Comparison of ENCODE assay signal across 21 cellular contexts in genomic region chr3:73471986-73472385, GRCh38.
"Had no signal": no experiment of that assay in that cellular context is flagged by ENCODE, and none has a peak within 500 bp of the region (broad histone marks: within the 10 kb centered on the region; RNA-seq: fewer than 3 reads in every experiment).

No MANE protein-coding gene starts in this region.

- H3K4me3 Mint-ChIP-seq: activated CD4-positive, alpha-beta T cell treated with anti-CD3 and anti-CD28 coated beads, Interleukin-2, amount 10 ng/mL, durations not matched to agents 7 days and 5 days; activated CD8-positive, alpha-beta T cell treated with anti-CD3 and anti-CD28 coated beads, Interleukin-2, amount 10 ng/mL, durations not matched to agents 7 days and 5 days; activated T-cell treated with anti-CD3 and anti-CD28 coated beads, Interleukin-2, amount 50 U/mL, for 24 hours; natural killer cell treated with Interleukin-12 subunit alpha and Interleukin-12 subunit beta and Interleukin-15 and Interleukin-18, amount 100 ng/mL, for 72 hours; stimulated activated naive CD8-positive, alpha-beta T cell treated with anti-CD3 and anti-CD28 coated beads, Interleukin-15, Interleukin-2, amounts not matched to agents 100 ng/mL and 50 ng/mL, for 24 hours had no signal

- H3K4me3 ChIP-seq: gastroesophageal sphincter, upper lobe of left lung had no signal

- H3K27ac Mint-ChIP-seq: activated CD4-positive, alpha-beta T cell treated with anti-CD3 and anti-CD28 coated beads, Interleukin-2, amount 10 ng/mL, durations not matched to agents 7 days and 5 days; activated CD8-positive, alpha-beta T cell treated with anti-CD3 and anti-CD28 coated beads, Interleukin-2, amount 10 ng/mL, durations not matched to agents 7 days and 5 days; activated T-cell treated with anti-CD3 and anti-CD28 coated beads, Interleukin-2, amount 50 U/mL, for 24 hours; activated T-helper 2 cell treated with anti-CD3 and anti-CD28 coated beads, Interferon-gamma antibody, Interleukin-2, Interleukin-4, amounts not matched to agents 10 μg/mL and 5 μg/mL and 100 μg/mL, durations not matched to agents 14 hours and 24 hours and 36 hours; natural killer cell treated with Interleukin-12 subunit alpha and Interleukin-12 subunit beta and Interleukin-15 and Interleukin-18, amount 100 ng/mL, for 72 hours; stimulated activated naive CD8-positive, alpha-beta T cell treated with anti-CD3 and anti-CD28 coated beads, Interleukin-15, Interleukin-2, amounts not matched to agents 100 ng/mL and 50 ng/mL, for 24 hours had no signal

- H3K27me3 ChIP-seq: brain microvascular endothelial cell, gastroesophageal sphincter, upper lobe of left lung had no signal

- DNase-seq: activated CD4-positive, alpha-beta T cell treated with anti-CD3 and anti-CD28 coated beads, Interleukin-2, amount 10 ng/mL, durations not matched to agents 7 days and 5 days; activated CD8-positive, alpha-beta T cell treated with anti-CD3 and anti-CD28 coated beads, Interleukin-2, amount 10 ng/mL, durations not matched to agents 7 days and 5 days; activated naive CD4-positive, alpha-beta T cell treated with Interleukin-2 at 50 U/mL for 16 hours; activated T-cell treated with anti-CD3 and anti-CD28 coated beads, Interleukin-2, amount 50 U/mL, for 24 hours; brain microvascular endothelial cell; cortex of kidney; effector CD4-positive, alpha-beta T cell; mesendoderm; nucleus accumbens; posterior cingulate gyrus; retina; stimulated activated CD4-positive, alpha-beta T cell treated with anti-CD3 and anti-CD28 coated beads, Interleukin-15, amount 100 ng/mL, for 24 hours; stimulated activated CD4-positive, alpha-beta T cell treated with anti-CD3 and anti-CD28 coated beads, Interleukin-2, amount 100 ng/mL, for 48 hours; T-helper 1 cell; T1000; upper lobe of left lung had no signal

- ATAC-seq: activated CD8-positive, alpha-beta T cell treated with anti-CD3 and anti-CD28 coated beads, Interleukin-2, amount 10 ng/mL, durations not matched to agents 7 days and 5 days; esophagus mucosa; gastroesophageal sphincter; natural killer cell treated with Interleukin-12 subunit alpha and Interleukin-12 subunit beta and Interleukin-15 and Interleukin-18, amount 100 ng/mL, for 72 hours had no signal

- H3K9me3 Mint-ChIP-seq: activated CD4-positive, alpha-beta T cell treated with anti-CD3 and anti-CD28 coated beads, Interleukin-2, amount 10 ng/mL, durations not matched to agents 7 days and 5 days; activated T-cell treated with anti-CD3 and anti-CD28 coated beads, Interleukin-2, amount 50 U/mL, for 24 hours; activated T-helper 2 cell treated with anti-CD3 and anti-CD28 coated beads, Interferon-gamma antibody, Interleukin-2, Interleukin-4, amounts not matched to agents 10 μg/mL and 5 μg/mL and 100 μg/mL, durations not matched to agents 14 hours and 24 hours and 36 hours had no signal

- H3K4me1 ChIP-seq: upper lobe of left lung had no signal

- H3K27ac ChIP-seq: brain microvascular endothelial cell, upper lobe of left lung had no signal

- H3K9me3 ChIP-seq: gastroesophageal sphincter, upper lobe of left lung had no signal

- H3K36me3 Mint-ChIP-seq: natural killer cell treated with Interleukin-12 subunit alpha and Interleukin-12 subunit beta and Interleukin-15 and Interleukin-18, amount 100 ng/mL, for 72 hours had no signal

- H3K36me3 ChIP-seq: brain microvascular endothelial cell, gastroesophageal sphincter, upper lobe of left lung had no signal
